ENCODE assay signal across 1 cellular context in genomic region chr19:38648789-38649304, GRCh38.
TF ChIP-seq lines count a peak whose summit lies in the region.

No MANE protein-coding gene starts in this region.

TF ChIP-seq in GM23338, 12 proteins besides CTCF, POLR2A, EP300 and RAD21 (continued from another document):
- TF ChIP-seq ZNF462 (CRISPR knock-in tag; IDR thresholded peaks at IDR 0.05), result no peak
